1 cellular context compared by ENCODE assay signal in genomic region chr1:155061381-155062150, GRCh38.
TF ChIP-seq lines count a peak whose summit lies in the region.

No MANE protein-coding gene starts in this region.

TF ChIP-seq in GM12878, 131 proteins besides CTCF, POLR2A, EP300 and RAD21 (continues in another document):
- peak; percentile 59; the same call in 1 of the 2 replicates for TF ChIP-seq IRF4 (IDR thresholded peaks at IDR 0.05; ENCODE audit: low read depth, low read length)
- TF ChIP-seq, protein P1, sequence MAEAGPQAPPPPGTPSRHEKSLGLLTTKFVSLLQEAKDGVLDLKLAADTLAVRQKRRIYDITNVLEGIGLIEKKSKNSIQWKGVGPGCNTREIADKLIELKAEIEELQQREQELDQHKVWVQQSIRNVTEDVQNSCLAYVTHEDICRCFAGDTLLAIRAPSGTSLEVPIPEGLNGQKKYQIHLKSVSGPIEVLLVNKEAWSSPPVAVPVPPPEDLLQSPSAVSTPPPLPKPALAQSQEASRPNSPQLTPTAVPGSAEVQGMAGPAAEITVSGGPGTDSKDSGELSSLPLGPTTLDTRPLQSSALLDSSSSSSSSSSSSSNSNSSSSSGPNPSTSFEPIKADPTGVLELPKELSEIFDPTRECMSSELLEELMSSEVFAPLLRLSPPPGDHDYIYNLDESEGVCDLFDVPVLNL (IDR thresholded peaks at IDR 0.05; ENCODE audit: low read depth, low read length), result no peak
- TF ChIP-seq POU2F2 (IDR thresholded peaks at IDR 0.05; ENCODE audit: borderline replicate concordance, low read depth, low read length), result peak; percentile 80; the same call in 1 of the 3 replicates
- no peak for TF ChIP-seq HDAC2 (IDR thresholded peaks at IDR 0.05)
- no peak for TF ChIP-seq FOXM1 (IDR thresholded peaks at IDR 0.05; ENCODE audit: low read depth, low read length)
- TF ChIP-seq, protein P2, sequence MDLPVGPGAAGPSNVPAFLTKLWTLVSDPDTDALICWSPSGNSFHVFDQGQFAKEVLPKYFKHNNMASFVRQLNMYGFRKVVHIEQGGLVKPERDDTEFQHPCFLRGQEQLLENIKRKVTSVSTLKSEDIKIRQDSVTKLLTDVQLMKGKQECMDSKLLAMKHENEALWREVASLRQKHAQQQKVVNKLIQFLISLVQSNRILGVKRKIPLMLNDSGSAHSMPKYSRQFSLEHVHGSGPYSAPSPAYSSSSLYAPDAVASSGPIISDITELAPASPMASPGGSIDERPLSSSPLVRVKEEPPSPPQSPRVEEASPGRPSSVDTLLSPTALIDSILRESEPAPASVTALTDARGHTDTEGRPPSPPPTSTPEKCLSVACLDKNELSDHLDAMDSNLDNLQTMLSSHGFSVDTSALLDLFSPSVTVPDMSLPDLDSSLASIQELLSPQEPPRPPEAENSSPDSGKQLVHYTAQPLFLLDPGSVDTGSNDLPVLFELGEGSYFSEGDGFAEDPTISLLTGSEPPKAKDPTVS (IDR thresholded peaks at IDR 0.05; ENCODE audit: low read depth, low read length), result no peak
- TF ChIP-seq MAX (IDR thresholded peaks at IDR 0.05; ENCODE audit: low read depth, low read length), result no peak; the same call in 1 of the 2 replicates
- TF ChIP-seq SMC3 (IDR thresholded peaks at IDR 0.05; ENCODE audit: borderline replicate concordance, low read length), result peak; percentile 95
- TF ChIP-seq SREBF1 (IDR thresholded peaks at IDR 0.05; ENCODE audit: low read length), result no peak
- TF ChIP-seq ZNF592 (IDR thresholded peaks at IDR 0.05), result no peak
- TF ChIP-seq NR2F1 (conservative IDR thresholded peaks at IDR 0.05), result peak; percentile 88
- TF ChIP-seq BCLAF1 (IDR thresholded peaks at IDR 0.05), result no peak
- peak; percentile 60 for TF ChIP-seq NRF1 (conservative IDR thresholded peaks at IDR 0.05; ENCODE audit: low read depth, low read length)
- TF ChIP-seq RBBP5 (conservative IDR thresholded peaks at IDR 0.05), result no peak
- TF ChIP-seq FOXK2 (IDR thresholded peaks at IDR 0.05), result peak; percentile 51
- TF ChIP-seq CBX3 (IDR thresholded peaks at IDR 0.05; ENCODE audit: borderline replicate concordance, low read depth), result no peak
- TF ChIP-seq SKIL (IDR thresholded peaks at IDR 0.05; ENCODE audit: low read depth, poor library complexity, severe bottlenecking), result peak; percentile 34
- TF ChIP-seq, protein P3, sequence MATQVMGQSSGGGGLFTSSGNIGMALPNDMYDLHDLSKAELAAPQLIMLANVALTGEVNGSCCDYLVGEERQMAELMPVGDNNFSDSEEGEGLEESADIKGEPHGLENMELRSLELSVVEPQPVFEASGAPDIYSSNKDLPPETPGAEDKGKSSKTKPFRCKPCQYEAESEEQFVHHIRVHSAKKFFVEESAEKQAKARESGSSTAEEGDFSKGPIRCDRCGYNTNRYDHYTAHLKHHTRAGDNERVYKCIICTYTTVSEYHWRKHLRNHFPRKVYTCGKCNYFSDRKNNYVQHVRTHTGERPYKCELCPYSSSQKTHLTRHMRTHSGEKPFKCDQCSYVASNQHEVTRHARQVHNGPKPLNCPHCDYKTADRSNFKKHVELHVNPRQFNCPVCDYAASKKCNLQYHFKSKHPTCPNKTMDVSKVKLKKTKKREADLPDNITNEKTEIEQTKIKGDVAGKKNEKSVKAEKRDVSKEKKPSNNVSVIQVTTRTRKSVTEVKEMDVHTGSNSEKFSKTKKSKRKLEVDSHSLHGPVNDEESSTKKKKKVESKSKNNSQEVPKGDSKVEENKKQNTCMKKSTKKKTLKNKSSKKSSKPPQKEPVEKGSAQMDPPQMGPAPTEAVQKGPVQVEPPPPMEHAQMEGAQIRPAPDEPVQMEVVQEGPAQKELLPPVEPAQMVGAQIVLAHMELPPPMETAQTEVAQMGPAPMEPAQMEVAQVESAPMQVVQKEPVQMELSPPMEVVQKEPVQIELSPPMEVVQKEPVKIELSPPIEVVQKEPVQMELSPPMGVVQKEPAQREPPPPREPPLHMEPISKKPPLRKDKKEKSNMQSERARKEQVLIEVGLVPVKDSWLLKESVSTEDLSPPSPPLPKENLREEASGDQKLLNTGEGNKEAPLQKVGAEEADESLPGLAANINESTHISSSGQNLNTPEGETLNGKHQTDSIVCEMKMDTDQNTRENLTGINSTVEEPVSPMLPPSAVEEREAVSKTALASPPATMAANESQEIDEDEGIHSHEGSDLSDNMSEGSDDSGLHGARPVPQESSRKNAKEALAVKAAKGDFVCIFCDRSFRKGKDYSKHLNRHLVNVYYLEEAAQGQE (IDR thresholded peaks at IDR 0.05; ENCODE audit: low read depth, low read length), result no peak
- TF ChIP-seq KAT2A (conservative IDR thresholded peaks at IDR 0.05; ENCODE audit: control insufficient read depth, low read depth, low read length), result no peak
- no peak for TF ChIP-seq CREM (IDR thresholded peaks at IDR 0.05; ENCODE audit: low read depth)
- no peak for TF ChIP-seq LARP7 (IDR thresholded peaks at IDR 0.05)
- TF ChIP-seq SIX5 (IDR thresholded peaks at IDR 0.05; ENCODE audit: low read depth, low read length, severe bottlenecking), result no peak
- TF ChIP-seq NR2C2 (IDR thresholded peaks at IDR 0.05; ENCODE audit: borderline replicate concordance, control insufficient read depth, insufficient read length, low read depth), result no peak
- TF ChIP-seq ZSCAN29 (IDR thresholded peaks at IDR 0.05), result no peak
- TF ChIP-seq CEBPB (IDR thresholded peaks at IDR 0.05; ENCODE audit: borderline replicate concordance in 1 of 2, low read depth in 2 of 2, low read length in 2 of 2), result no peak
- TF ChIP-seq CHD1 (IDR thresholded peaks at IDR 0.05; ENCODE audit: low read depth, low read length), result no peak
- TF ChIP-seq, protein P4, sequence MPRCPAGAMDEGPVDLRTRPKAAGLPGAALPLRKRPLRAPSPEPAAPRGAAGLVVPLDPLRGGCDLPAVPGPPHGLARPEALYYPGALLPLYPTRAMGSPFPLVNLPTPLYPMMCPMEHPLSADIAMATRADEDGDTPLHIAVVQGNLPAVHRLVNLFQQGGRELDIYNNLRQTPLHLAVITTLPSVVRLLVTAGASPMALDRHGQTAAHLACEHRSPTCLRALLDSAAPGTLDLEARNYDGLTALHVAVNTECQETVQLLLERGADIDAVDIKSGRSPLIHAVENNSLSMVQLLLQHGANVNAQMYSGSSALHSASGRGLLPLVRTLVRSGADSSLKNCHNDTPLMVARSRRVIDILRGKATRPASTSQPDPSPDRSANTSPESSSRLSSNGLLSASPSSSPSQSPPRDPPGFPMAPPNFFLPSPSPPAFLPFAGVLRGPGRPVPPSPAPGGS (IDR thresholded peaks at IDR 0.05; ENCODE audit: borderline replicate concordance, insufficient read depth, low read depth, low read length, poor library complexity, severe bottlenecking), result no peak
- TF ChIP-seq EZH2 (IDR thresholded peaks at IDR 0.05; ENCODE audit: borderline replicate concordance, control insufficient read depth, low read depth, low read length), result no peak
- TF ChIP-seq MTA2 (IDR thresholded peaks at IDR 0.05; ENCODE audit: low read depth), result 0 out of 2 replicates have a peak, but pooled peaks have one; percentile 12
- no peak for TF ChIP-seq ZBED1 (IDR thresholded peaks at IDR 0.05; ENCODE audit: borderline replicate concordance)
- TF ChIP-seq HCFC1 (IDR thresholded peaks at IDR 0.05; ENCODE audit: low read length), result peak; percentile 46; the same call in 1 of the 2 replicates
- 0 out of 2 replicates have a peak, but pooled peaks have one; percentile 34 for TF ChIP-seq RCOR1 (conservative IDR thresholded peaks at IDR 0.05; ENCODE audit: low read depth, low read length)
- TF ChIP-seq, protein P5, sequence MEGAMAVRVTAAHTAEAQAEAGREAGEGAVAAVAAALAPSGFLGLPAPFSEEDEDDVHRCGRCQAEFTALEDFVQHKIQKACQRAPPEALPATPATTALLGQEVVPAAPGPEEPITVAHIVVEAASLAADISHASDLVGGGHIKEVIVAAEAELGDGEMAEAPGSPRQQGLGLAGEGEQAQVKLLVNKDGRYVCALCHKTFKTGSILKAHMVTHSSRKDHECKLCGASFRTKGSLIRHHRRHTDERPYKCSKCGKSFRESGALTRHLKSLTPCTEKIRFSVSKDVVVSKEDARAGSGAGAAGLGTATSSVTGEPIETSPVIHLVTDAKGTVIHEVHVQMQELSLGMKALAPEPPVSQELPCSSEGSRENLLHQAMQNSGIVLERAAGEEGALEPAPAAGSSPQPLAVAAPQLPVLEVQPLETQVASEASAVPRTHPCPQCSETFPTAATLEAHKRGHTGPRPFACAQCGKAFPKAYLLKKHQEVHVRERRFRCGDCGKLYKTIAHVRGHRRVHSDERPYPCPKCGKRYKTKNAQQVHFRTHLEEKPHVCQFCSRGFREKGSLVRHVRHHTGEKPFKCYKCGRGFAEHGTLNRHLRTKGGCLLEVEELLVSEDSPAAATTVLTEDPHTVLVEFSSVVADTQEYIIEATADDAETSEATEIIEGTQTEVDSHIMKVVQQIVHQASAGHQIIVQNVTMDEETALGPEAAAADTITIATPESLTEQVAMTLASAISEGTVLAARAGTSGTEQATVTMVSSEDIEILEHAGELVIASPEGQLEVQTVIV (IDR thresholded peaks at IDR 0.05; ENCODE audit: borderline replicate concordance, partially characterized antibody), result no peak
- TF ChIP-seq, protein P6, sequence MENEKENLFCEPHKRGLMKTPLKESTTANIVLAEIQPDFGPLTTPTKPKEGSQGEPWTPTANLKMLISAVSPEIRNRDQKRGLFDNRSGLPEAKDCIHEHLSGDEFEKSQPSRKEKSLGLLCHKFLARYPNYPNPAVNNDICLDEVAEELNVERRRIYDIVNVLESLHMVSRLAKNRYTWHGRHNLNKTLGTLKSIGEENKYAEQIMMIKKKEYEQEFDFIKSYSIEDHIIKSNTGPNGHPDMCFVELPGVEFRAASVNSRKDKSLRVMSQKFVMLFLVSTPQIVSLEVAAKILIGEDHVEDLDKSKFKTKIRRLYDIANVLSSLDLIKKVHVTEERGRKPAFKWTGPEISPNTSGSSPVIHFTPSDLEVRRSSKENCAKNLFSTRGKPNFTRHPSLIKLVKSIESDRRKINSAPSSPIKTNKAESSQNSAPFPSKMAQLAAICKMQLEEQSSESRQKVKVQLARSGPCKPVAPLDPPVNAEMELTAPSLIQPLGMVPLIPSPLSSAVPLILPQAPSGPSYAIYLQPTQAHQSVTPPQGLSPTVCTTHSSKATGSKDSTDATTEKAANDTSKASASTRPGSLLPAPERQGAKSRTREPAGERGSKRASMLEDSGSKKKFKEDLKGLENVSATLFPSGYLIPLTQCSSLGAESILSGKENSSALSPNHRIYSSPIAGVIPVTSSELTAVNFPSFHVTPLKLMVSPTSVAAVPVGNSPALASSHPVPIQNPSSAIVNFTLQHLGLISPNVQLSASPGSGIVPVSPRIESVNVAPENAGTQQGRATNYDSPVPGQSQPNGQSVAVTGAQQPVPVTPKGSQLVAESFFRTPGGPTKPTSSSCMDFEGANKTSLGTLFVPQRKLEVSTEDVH (IDR thresholded peaks at IDR 0.05; ENCODE audit: low read depth, partially characterized antibody), result no peak
